1 cellular context compared by ENCODE assay signal in genomic region chr18:36829362-36830140, GRCh38.
TF ChIP-seq lines count a peak whose summit lies in the region.

No MANE protein-coding gene starts in this region.

TF ChIP-seq in HepG2, 621 proteins besides CTCF, POLR2A, EP300 and RAD21 (continued from another document and continues in another):
- TF ChIP-seq, protein P1, sequence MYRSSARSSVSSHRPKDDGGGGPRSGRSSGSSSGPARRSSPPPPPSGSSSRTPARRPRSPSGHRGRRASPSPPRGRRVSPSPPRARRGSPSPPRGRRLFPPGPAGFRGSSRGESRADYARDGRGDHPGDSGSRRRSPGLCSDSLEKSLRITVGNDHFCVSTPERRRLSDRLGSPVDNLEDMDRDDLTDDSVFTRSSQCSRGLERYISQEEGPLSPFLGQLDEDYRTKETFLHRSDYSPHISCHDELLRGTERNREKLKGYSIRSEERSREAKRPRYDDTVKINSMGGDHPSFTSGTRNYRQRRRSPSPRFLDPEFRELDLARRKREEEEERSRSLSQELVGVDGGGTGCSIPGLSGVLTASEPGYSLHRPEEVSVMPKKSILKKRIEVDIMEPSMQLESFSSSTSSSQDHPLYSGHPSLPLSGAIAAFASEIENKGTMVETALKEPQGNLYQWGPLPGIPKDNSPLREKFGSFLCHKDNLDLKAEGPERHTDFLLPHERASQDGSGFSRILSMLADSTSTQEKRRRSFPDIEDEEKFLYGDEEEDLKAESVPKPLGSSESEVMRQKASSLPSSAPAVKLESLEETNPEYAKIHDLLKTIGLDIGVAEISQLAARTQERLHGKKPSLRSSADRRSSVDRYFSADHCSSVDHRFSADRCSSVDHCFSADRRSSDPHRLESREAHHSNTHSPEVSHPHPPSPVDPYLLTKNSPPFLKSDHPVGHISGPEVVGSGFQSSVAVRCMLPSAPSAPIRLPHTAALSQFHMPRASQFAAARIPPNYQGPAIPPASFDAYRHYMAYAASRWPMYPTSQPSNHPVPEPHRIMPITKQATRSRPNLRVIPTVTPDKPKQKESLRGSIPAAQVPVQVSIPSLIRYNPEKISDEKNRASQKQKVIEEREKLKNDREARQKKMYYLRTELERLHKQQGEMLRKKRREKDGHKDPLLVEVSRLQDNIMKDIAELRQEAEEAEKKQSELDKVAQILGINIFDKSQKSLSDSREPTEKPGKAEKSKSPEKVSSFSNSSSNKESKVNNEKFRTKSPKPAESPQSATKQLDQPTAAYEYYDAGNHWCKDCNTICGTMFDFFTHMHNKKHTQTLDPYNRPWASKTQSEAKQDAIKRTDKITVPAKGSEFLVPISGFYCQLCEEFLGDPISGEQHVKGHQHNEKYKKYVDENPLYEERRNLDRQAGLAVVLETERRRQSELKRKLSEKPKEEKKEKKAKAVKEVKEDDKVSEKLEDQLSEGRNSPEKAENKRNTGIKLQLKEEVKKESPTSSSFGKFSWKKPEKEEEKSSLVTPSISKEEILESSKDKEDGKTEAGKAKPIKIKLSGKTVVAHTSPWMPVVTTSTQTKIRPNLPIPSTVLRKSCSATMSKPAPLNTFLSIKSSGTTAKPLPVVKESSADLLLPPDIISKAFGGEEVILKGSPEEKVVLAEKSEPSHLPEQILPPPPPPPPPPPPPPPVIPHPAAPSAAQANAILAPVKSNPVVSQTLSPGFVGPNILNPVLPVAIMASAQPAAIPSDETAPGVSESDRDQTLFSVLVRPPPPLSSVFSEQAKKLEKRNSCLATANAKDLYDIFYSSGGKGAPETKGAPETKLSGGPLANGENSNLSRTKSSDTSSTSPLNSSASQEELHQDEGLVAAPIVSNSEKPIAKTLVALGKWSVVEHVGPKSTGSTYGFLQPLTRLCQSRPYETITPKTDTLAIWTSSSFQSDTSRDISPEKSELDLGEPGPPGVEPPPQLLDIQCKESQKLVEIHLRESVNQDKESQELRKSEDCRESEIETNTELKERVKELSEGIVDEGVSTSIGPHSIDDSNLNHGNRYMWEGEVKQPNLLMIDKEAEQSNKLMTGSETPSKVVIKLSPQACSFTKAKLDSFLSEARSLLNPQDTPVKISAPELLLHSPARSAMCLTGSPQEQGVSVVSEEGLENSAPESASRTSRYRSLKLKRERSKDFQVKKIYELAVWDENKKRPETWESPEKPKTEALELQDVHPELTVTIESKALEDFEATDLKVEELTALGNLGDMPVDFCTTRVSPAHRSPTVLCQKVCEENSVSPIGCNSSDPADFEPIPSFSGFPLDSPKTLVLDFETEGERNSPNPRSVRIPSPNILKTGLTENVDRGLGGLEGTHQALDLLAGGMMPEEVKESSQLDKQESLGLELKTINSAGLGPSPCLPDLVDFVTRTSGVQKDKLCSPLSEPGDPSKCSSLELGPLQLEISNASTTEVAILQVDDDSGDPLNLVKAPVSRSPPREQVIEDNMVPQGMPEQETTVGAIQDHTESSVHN (CRISPR knock-in tag; IDR thresholded peaks at IDR 0.05): no peak
- TF ChIP-seq ZNF7 (CRISPR knock-in tag; IDR thresholded peaks at IDR 0.05) (no peak), TCF12 (IDR thresholded peaks at IDR 0.05) (no peak), TCF12 (CRISPR knock-in tag; IDR thresholded peaks at IDR 0.05) (no peak), KMT2A (CRISPR knock-in tag; IDR thresholded peaks at IDR 0.05) (peak; percentile 13), ZNF556 (CRISPR knock-in tag; IDR thresholded peaks at IDR 0.05; ENCODE audit: borderline replicate concordance) (no peak), ZNF777 (CRISPR knock-in tag; IDR thresholded peaks at IDR 0.05) (peak; percentile 62), CCAR2 (optimal IDR thresholded peaks at IDR 0.05; ENCODE audit: low read depth, low read length) (no peak), ESRRA (CRISPR knock-in tag; IDR thresholded peaks at IDR 0.05; ENCODE audit: low read depth) (no peak), FOXC1 (CRISPR knock-in tag; IDR thresholded peaks at IDR 0.05; ENCODE audit: borderline replicate concordance) (0 out of 2 replicates have a peak, but pooled peaks have one; percentile 34), TFAP4 (IDR thresholded peaks at IDR 0.05; ENCODE audit: borderline replicate concordance, low read depth) (no peak), ZNF839 (CRISPR knock-in tag; IDR thresholded peaks at IDR 0.05; ENCODE audit: borderline replicate concordance) (0 out of 2 replicates have a peak, but pooled peaks have one; percentile 1), EEA1 (CRISPR knock-in tag; IDR thresholded peaks at IDR 0.05; ENCODE audit: borderline replicate concordance) (no peak), ZIK1 (CRISPR knock-in tag; IDR thresholded peaks at IDR 0.05; ENCODE audit: borderline replicate concordance, low read depth) (0 out of 2 replicates have a peak, but pooled peaks have one; percentile 12), ZBTB38 (CRISPR knock-in tag; IDR thresholded peaks at IDR 0.05) (0 out of 2 replicates have a peak, but pooled peaks have one; percentile 6), ZNF33B (CRISPR knock-in tag; IDR thresholded peaks at IDR 0.05) (no peak), ZNF879 (CRISPR knock-in tag; IDR thresholded peaks at IDR 0.05) (no peak), CSRNP1 (CRISPR knock-in tag; IDR thresholded peaks at IDR 0.05) (no peak), ZNF296 (CRISPR knock-in tag; conservative IDR thresholded peaks at IDR 0.05) (no peak), ZXDC (CRISPR knock-in tag; IDR thresholded peaks at IDR 0.05) (0 out of 2 replicates have a peak, but pooled peaks have one; percentile 13), ZNF580 (CRISPR knock-in tag; IDR thresholded peaks at IDR 0.05; ENCODE audit: borderline replicate concordance, low read depth) (peak; percentile 50; the same call in 1 of the 2 replicates), KLF13 (CRISPR knock-in tag; IDR thresholded peaks at IDR 0.05) (no peak), ZSCAN31 (CRISPR knock-in tag; IDR thresholded peaks at IDR 0.05; ENCODE audit: low read depth) (peak; percentile 17; the same call in 1 of the 2 replicates)
- TF ChIP-seq, protein P2, sequence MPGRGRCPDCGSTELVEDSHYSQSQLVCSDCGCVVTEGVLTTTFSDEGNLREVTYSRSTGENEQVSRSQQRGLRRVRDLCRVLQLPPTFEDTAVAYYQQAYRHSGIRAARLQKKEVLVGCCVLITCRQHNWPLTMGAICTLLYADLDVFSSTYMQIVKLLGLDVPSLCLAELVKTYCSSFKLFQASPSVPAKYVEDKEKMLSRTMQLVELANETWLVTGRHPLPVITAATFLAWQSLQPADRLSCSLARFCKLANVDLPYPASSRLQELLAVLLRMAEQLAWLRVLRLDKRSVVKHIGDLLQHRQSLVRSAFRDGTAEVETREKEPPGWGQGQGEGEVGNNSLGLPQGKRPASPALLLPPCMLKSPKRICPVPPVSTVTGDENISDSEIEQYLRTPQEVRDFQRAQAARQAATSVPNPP (CRISPR knock-in tag; IDR thresholded peaks at IDR 0.05): no peak
- TF ChIP-seq, protein P3, sequence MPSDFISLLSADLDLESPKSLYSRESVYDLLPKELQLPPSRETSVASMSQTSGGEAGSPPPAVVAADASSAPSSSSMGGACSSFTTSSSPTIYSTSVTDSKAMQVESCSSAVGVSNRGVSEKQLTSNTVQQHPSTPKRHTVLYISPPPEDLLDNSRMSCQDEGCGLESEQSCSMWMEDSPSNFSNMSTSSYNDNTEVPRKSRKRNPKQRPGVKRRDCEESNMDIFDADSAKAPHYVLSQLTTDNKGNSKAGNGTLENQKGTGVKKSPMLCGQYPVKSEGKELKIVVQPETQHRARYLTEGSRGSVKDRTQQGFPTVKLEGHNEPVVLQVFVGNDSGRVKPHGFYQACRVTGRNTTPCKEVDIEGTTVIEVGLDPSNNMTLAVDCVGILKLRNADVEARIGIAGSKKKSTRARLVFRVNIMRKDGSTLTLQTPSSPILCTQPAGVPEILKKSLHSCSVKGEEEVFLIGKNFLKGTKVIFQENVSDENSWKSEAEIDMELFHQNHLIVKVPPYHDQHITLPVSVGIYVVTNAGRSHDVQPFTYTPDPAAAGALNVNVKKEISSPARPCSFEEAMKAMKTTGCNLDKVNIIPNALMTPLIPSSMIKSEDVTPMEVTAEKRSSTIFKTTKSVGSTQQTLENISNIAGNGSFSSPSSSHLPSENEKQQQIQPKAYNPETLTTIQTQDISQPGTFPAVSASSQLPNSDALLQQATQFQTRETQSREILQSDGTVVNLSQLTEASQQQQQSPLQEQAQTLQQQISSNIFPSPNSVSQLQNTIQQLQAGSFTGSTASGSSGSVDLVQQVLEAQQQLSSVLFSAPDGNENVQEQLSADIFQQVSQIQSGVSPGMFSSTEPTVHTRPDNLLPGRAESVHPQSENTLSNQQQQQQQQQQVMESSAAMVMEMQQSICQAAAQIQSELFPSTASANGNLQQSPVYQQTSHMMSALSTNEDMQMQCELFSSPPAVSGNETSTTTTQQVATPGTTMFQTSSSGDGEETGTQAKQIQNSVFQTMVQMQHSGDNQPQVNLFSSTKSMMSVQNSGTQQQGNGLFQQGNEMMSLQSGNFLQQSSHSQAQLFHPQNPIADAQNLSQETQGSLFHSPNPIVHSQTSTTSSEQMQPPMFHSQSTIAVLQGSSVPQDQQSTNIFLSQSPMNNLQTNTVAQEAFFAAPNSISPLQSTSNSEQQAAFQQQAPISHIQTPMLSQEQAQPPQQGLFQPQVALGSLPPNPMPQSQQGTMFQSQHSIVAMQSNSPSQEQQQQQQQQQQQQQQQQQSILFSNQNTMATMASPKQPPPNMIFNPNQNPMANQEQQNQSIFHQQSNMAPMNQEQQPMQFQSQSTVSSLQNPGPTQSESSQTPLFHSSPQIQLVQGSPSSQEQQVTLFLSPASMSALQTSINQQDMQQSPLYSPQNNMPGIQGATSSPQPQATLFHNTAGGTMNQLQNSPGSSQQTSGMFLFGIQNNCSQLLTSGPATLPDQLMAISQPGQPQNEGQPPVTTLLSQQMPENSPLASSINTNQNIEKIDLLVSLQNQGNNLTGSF (CRISPR knock-in tag; IDR thresholded peaks at IDR 0.05): no peak
- TF ChIP-seq, protein P4, sequence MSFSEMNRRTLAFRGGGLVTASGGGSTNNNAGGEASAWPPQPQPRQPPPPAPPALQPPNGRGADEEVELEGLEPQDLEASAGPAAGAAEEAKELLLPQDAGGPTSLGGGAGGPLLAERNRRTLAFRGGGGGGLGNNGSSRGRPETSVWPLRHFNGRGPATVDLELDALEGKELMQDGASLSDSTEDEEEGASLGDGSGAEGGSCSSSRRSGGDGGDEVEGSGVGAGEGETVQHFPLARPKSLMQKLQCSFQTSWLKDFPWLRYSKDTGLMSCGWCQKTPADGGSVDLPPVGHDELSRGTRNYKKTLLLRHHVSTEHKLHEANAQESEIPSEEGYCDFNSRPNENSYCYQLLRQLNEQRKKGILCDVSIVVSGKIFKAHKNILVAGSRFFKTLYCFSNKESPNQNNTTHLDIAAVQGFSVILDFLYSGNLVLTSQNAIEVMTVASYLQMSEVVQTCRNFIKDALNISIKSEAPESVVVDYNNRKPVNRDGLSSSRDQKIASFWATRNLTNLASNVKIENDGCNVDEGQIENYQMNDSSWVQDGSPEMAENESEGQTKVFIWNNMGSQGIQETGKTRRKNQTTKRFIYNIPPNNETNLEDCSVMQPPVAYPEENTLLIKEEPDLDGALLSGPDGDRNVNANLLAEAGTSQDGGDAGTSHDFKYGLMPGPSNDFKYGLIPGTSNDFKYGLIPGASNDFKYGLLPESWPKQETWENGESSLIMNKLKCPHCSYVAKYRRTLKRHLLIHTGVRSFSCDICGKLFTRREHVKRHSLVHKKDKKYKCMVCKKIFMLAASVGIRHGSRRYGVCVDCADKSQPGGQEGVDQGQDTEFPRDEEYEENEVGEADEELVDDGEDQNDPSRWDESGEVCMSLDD (CRISPR knock-in tag; IDR thresholded peaks at IDR 0.05; ENCODE audit: borderline replicate concordance): peak; percentile 9; the same call in 1 of the 2 replicates
